In genomic region chr3:190617185-190617584, GRCh38 we compare ENCODE assay signal across 9 cellular contexts.
DNase-seq lines count a peak whose midpoint lies in the region; ATAC-seq and TF ChIP-seq lines count a peak whose summit lies in the region.
"Had no signal": no experiment of that assay in that cellular context is flagged by ENCODE, and none has a peak within 500 bp of the region (broad histone marks: within the 10 kb centered on the region; RNA-seq: fewer than 3 reads in every experiment).

No MANE protein-coding gene starts in this region.

- peak overlapping the region; percentile 68 for H3K27ac Mint-ChIP-seq in activated B cell treated with CpG ODN at 0.5 μM for 24 hours

- H3K9me3 ChIP-seq in mucosa of descending colon, result no peaks in the 10 kb centered on the region
- H3K9me3 ChIP-seq: thoracic aorta had no signal

- H3K36me3 ChIP-seq in mucosa of descending colon (ENCODE audit: low read depth), result no peaks in the 10 kb centered on the region
- H3K36me3 ChIP-seq: thoracic aorta had no signal

- no peak for DNase-seq in Right ventricle myocardium superior
- DNase-seq in cardiac septum (ENCODE audit: low spot score), result no peak
- no peak for DNase-seq in activated B cell treated with CpG ODN at 0.5 μM for 24 hours
- peak in 1 of 3 donors; percentile 19 for DNase-seq in mucosa of descending colon
- no peak for DNase-seq in dedifferentiated amniotic fluid mesenchymal stem cell (ENCODE audit: extremely low spot score)
- no peak for DNase-seq in NCI-H187 (lab: John Stamatoyannopoulos, UW)
- no peak for DNase-seq in C1 segment of cervical spinal cord (lab: John Stamatoyannopoulos, UW)

- peaks cover 36% of the 10 kb centered on the region for H3K4me1 Mint-ChIP-seq in activated B cell treated with CpG ODN at 0.5 μM for 24 hours

- no peaks in the 10 kb centered on the region for H3K36me3 Mint-ChIP-seq in activated B cell treated with CpG ODN at 0.5 μM for 24 hours (ENCODE audit: low read depth)

- H3K9me3 Mint-ChIP-seq in activated B cell treated with CpG ODN at 0.5 μM for 24 hours, result no peaks in the 10 kb centered on the region

- no peaks in the 10 kb centered on the region for H3K27me3 Mint-ChIP-seq in activated B cell treated with CpG ODN at 0.5 μM for 24 hours

- peak; percentile 49 for ATAC-seq in Right ventricle myocardium superior (ENCODE audit: poor library complexity)
- ATAC-seq in HG03196 (IDR thresholded peaks at IDR 0.05; ENCODE audit: unreplicated experiment), result peak; percentile 84
- ATAC-seq in activated B cell treated with CpG ODN at 0.5 μM for 24 hours (ENCODE audit: low read depth), result peak; percentile 83
- peak; percentile 62 for ATAC-seq in mucosa of descending colon

- H3K4me3 Mint-ChIP-seq in activated B cell treated with CpG ODN at 0.5 μM for 24 hours, result peak overlapping the region; percentile 13

- CTCF ChIA-PET in activated B cell treated with CpG ODN at 0.5 μM for 24 hours (lab: Charles Lee), result no interaction called here

- TF ChIP-seq CTCF in activated B cell treated with CpG ODN at 0.5 μM for 24 hours (IDR thresholded peaks at IDR 0.05) (no peak), mucosa of descending colon (IDR thresholded peaks at IDR 0.05) (no peak)

- POLR2A ChIA-PET in activated B cell treated with CpG ODN at 0.5 μM for 24 hours (lab: Charles Lee), result no interaction called here

- no peak overlapping the region for H3K4me3 ChIP-seq in mucosa of descending colon
- H3K4me3 ChIP-seq: thoracic aorta had no signal

- H3K4me1 ChIP-seq in mucosa of descending colon (ENCODE audit: low read depth), result no peaks in the 10 kb centered on the region

- intact Hi-C loops in Right ventricle myocardium superior (cut with DNase I), result no loop called here
- intact Hi-C loops in cardiac septum (cut with DNase I), result no loop called here
- intact Hi-C loops in activated B cell treated with CpG ODN at 0.5 μM for 24 hours (cut with micrococcal nuclease), result loop anchor here (1.0 to 2.0 kb wide), 2 partner anchors 30 to 103 kb away; partner anchors contain the start of gene IL1RAP
- intact Hi-C loops in mucosa of descending colon (cut with DNase I, micrococcal nuclease), result no loop called here
